Comparison of ENCODE assay signal across 3 cellular contexts in genomic region chr3:28980131-28980530, GRCh38.
TF ChIP-seq lines count a peak whose summit lies in the region.

No MANE protein-coding gene starts in this region.

TF ChIP-seq in SK-N-SH treated with all-trans-retinoic acid at 6 μM for 48 hours, 23 proteins besides CTCF, POLR2A, EP300 and RAD21 (continued from another document):
- no peak for TF ChIP-seq ZFP30 (CRISPR knock-in tag; IDR thresholded peaks at IDR 0.05)
- peak; percentile 97 for TF ChIP-seq ISL1 (CRISPR knock-in tag; IDR thresholded peaks at IDR 0.05)
- TF ChIP-seq PATZ1 (CRISPR knock-in tag; IDR thresholded peaks at IDR 0.05; ENCODE audit: borderline replicate concordance), result peak; percentile 62; the same call in 1 of the 2 replicates

TF ChIP-seq in SK-N-SH, 30 proteins besides CTCF, POLR2A, EP300 and RAD21 (continued from another document):
- TF ChIP-seq REST (IDR thresholded peaks at IDR 0.05; ENCODE audit: low read depth, low read length) (no peak), FOSL2 (IDR thresholded peaks at IDR 0.05; ENCODE audit: borderline replicate concordance, low read depth) (no peak), ELF1 (IDR thresholded peaks at IDR 0.05) (no peak), JUND (IDR thresholded peaks at IDR 0.05) (no peak), MEF2A (IDR thresholded peaks at IDR 0.05; ENCODE audit: borderline replicate concordance, low read depth) (no peak), YY1 (IDR thresholded peaks at IDR 0.05; ENCODE audit: low read depth) (no peak), TCF12 (IDR thresholded peaks at IDR 0.05) (no peak; the same call in 1 of the 2 replicates), GABPA (IDR thresholded peaks at IDR 0.05; ENCODE audit: low read depth) (no peak), TAF1 (IDR thresholded peaks at IDR 0.05; ENCODE audit: borderline replicate concordance, low read depth, low read length) (no peak), MAX (IDR thresholded peaks at IDR 0.05; ENCODE audit: low read depth) (no peak), IRF3 (IDR thresholded peaks at IDR 0.05; ENCODE audit: low read depth, low read length) (no peak), POLR2AphosphoS5 (IDR thresholded peaks at IDR 0.05; ENCODE audit: low read depth, low read length) (no peak), GATA2 (CRISPR knock-in tag; IDR thresholded peaks at IDR 0.05) (no peak), FOXM1 (IDR thresholded peaks at IDR 0.05; ENCODE audit: low read depth) (no peak), MXI1 (IDR thresholded peaks at IDR 0.05; ENCODE audit: low read depth, low read length) (no peak), USF2 (IDR thresholded peaks at IDR 0.05; ENCODE audit: borderline replicate concordance, low read depth, low read length) (no peak), RFX5 (IDR thresholded peaks at IDR 0.05; ENCODE audit: low read length) (no peak)

TF ChIP-seq in IMR-90, 13 proteins besides CTCF, POLR2A, EP300 and RAD21 (continued from another document):
- TF ChIP-seq USF2 (IDR thresholded peaks at IDR 0.05; ENCODE audit: low read depth, low read length) (no peak), CHD1 (IDR thresholded peaks at IDR 0.05; ENCODE audit: low read depth, low read length) (no peak), MXI1 (IDR thresholded peaks at IDR 0.05; ENCODE audit: borderline replicate concordance, low read depth, low read length) (no peak), MAFK (IDR thresholded peaks at IDR 0.05; ENCODE audit: low read depth, low read length) (no peak), MAZ (IDR thresholded peaks at IDR 0.05; ENCODE audit: borderline replicate concordance, low read depth, low read length) (no peak), RFX5 (IDR thresholded peaks at IDR 0.05; ENCODE audit: low read depth, low read length) (no peak), BHLHE40 (IDR thresholded peaks at IDR 0.05; ENCODE audit: low read depth, low read length) (no peak), SMC3 (IDR thresholded peaks at IDR 0.05; ENCODE audit: low read depth, low read length) (no peak), CEBPB (IDR thresholded peaks at IDR 0.05; ENCODE audit: low read depth, low read length) (no peak), FOS (IDR thresholded peaks at IDR 0.05; ENCODE audit: low read depth, low read length) (no peak), RCOR1 (IDR thresholded peaks at IDR 0.05; ENCODE audit: insufficient replicate concordance, low read length) (no peak), ELK1 (IDR thresholded peaks at IDR 0.05; ENCODE audit: borderline replicate concordance, low read depth, low read length) (no peak)
